Comparison of ENCODE assay signal across 11 cellular contexts in the genomic region with DNA sequence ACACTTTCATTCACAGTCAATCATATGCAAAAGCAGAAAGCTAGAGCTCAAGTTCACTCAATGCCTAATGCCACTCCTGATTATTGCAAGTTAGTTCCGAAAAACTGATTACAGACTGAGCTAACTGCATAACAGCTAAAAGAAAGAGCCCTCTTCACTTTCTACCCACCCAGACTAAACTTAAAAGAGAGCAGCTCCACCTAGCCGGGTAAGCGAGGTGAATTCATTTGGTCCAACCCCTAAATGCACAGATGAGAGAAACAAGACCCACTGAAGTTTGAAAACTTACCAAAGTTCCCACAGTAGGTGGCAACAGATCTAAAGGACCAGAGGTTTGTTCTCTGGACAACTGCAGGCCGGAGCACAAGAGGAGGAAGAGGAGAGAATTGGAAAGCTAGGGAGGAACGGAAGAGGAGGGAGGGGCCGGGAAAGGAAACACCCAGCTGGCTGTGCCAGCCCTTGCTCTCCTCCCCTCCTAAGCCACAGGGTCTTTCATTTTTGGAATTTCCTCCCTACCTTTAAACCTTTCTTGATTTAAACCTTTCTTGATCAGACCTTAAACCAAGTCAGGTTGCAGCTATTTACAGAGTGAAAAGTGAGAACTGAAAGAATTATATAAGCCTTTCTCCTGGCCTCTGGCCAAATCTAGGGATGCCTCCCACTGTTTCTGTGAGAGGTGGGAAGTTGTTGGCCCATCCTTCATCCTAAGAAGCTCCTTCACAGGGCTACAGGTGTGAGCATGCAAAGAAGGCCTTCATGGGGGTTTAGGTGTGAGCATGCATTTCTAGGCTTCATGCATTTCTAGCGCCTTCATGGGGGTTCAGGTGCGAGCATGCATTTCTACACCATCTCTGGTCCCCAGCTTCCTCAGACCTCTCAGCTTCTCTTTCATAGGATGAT.
DNase-seq lines count a peak whose midpoint lies in the region; ATAC-seq lines count a peak whose summit lies in the region.
"Had no signal": no experiment of that assay in that cellular context is flagged by ENCODE, and none has a peak within 500 bp of the region (broad histone marks: within the 10 kb centered on the region; RNA-seq: fewer than 3 reads in every experiment).

No MANE protein-coding gene starts in this region.

- ATAC-seq in central memory CD8-positive, alpha-beta T cell (replicated peaks; ENCODE audit: extremely low read depth, poor library complexity, severe bottlenecking) = no peak
- ATAC-seq in left lobe of liver (peak; percentile 67), GM18870 (IDR thresholded peaks at IDR 0.05; ENCODE audit: unreplicated experiment) (no peak)

- H3K4me3 Mint-ChIP-seq in activated naive CD4-positive, alpha-beta T cell treated with anti-CD3 and anti-CD28 coated beads, Interleukin-2, amount 50 U/mL, for 24 hours = peak overlapping the region; percentile 66
- H3K4me3 Mint-ChIP-seq in central memory CD8-positive, alpha-beta T cell = peak overlapping the region; percentile 5

- H3K4me1 ChIP-seq in thymus (ENCODE audit: control insufficient read depth, insufficient read depth, low read length) = peaks cover 27% of the 10 kb centered on the region

- H3K27me3 Mint-ChIP-seq in activated naive CD4-positive, alpha-beta T cell treated with anti-CD3 and anti-CD28 coated beads, Interleukin-2, amount 50 U/mL, for 24 hours = no peaks in the 10 kb centered on the region
- no peaks in the 10 kb centered on the region for H3K27me3 Mint-ChIP-seq in central memory CD8-positive, alpha-beta T cell

- H3K27me3 ChIP-seq in thymus (ENCODE audit: control insufficient read depth, insufficient read depth) = no peaks in the 10 kb centered on the region

- no peak overlapping the region for H3K4me3 ChIP-seq in thymus (ENCODE audit: low read length)

- H3K36me3 Mint-ChIP-seq in activated naive CD4-positive, alpha-beta T cell treated with anti-CD3 and anti-CD28 coated beads, Interleukin-2, amount 50 U/mL, for 24 hours = no peaks in the 10 kb centered on the region
- H3K36me3 Mint-ChIP-seq in central memory CD8-positive, alpha-beta T cell (ENCODE audit: insufficient read depth) = no peaks in the 10 kb centered on the region

- peaks cover 20% of the 10 kb centered on the region for H3K4me1 Mint-ChIP-seq in activated naive CD4-positive, alpha-beta T cell treated with anti-CD3 and anti-CD28 coated beads, Interleukin-2, amount 50 U/mL, for 24 hours
- peaks cover 13% of the 10 kb centered on the region for H3K4me1 Mint-ChIP-seq in central memory CD8-positive, alpha-beta T cell

- H3K9me3 Mint-ChIP-seq in activated naive CD4-positive, alpha-beta T cell treated with anti-CD3 and anti-CD28 coated beads, Interleukin-2, amount 50 U/mL, for 24 hours = no peaks in the 10 kb centered on the region
- no peaks in the 10 kb centered on the region for H3K9me3 Mint-ChIP-seq in central memory CD8-positive, alpha-beta T cell

- H3K27ac Mint-ChIP-seq in activated naive CD4-positive, alpha-beta T cell treated with anti-CD3 and anti-CD28 coated beads, Interleukin-2, amount 50 U/mL, for 24 hours = peak overlapping the region; percentile 14
- H3K27ac Mint-ChIP-seq in central memory CD8-positive, alpha-beta T cell (ENCODE audit: low read depth) = peak overlapping the region; percentile 57

- intact Hi-C loops in posterior cingulate gyrus (cut with DNase I) = no loop called here

- peaks cover 3% of the 10 kb centered on the region for H3K36me3 ChIP-seq in thymus (ENCODE audit: control insufficient read depth, insufficient read depth)

- no peak for DNase-seq in activated naive CD4-positive, alpha-beta T cell treated with Interleukin-2 at 50 U/mL for 16 hours
- DNase-seq in central memory CD8-positive, alpha-beta T cell (ENCODE audit: low spot score in 2 of 2) = no peak
- DNase-seq in left lobe of liver (ENCODE audit: low spot score) = no peak
- DNase-seq in NCI-H1105 treated with DMSO at 0.1 percent for 48 hours (lab: John Stamatoyannopoulos, UW) = no peak
- DNase-seq in posterior cingulate gyrus = no peak
- DNase-seq: activated CD4-positive, CD25-positive, alpha-beta regulatory T cell; NCI-H2029 treated with DMSO at 0.1 percent for 48 hours had no signal

- peak overlapping the region; percentile 25 for H3K27ac ChIP-seq in thymus (ENCODE audit: low read depth)
- H3K27ac ChIP-seq: C4-2B had no signal

- H3K9me3 ChIP-seq in thymus (ENCODE audit: control insufficient read depth) = no peaks in the 10 kb centered on the region

- 74% methylated on average over 8 of the region's 8 CpGs for WGBS in thymus
